22 cellular contexts compared by ENCODE assay signal in the genomic region with DNA sequence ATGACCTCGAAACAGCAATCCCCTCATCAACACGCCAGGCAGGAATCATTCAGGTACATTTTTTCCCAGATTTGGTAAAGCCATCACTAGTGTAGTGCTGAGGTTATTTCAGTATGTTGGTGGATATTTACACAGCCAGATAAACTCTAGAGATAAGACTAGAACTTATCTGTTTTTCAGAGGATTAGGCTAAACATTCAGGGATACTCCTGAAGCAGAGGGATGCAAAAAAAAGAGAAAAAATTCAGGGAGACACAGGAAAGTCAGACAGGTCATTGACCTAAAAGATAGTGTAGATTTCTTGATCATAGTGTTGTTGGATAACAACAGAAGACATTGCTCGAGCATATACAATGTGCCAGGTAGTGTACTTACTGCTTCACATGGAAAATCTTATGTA.
"Had no signal": no experiment of that assay in that cellular context is flagged by ENCODE, and none has a peak within 500 bp of the region (broad histone marks: within the 10 kb centered on the region; RNA-seq: fewer than 3 reads in every experiment).

No MANE protein-coding gene starts in this region.

- H3K4me1 Mint-ChIP-seq: activated naive CD4-positive, alpha-beta T cell treated with anti-CD3 and anti-CD28 coated beads, Interleukin-2, amount 10 ng/mL, durations not matched to agents 7 days and 5 days had no signal

- H3K36me3 ChIP-seq: SJSA1 had no signal

- H3K27me3 Mint-ChIP-seq: activated CD4-positive, alpha-beta memory T cell treated with anti-CD3 and anti-CD28 coated beads for 36 hours; activated naive CD4-positive, alpha-beta T cell treated with anti-CD3 and anti-CD28 coated beads, Interleukin-2, amount 10 ng/mL, durations not matched to agents 7 days and 5 days; activated T-cell treated with anti-CD3 and anti-CD28 coated beads, Interleukin-2, amount 50 U/mL, for 24 hours had no signal

- H3K9me3 ChIP-seq: SJSA1 had no signal

- H3K27ac ChIP-seq: brain microvascular endothelial cell, cardiac muscle cell, SJSA1 had no signal

- DNase-seq: activated CD4-positive, alpha-beta memory T cell treated with anti-CD3 and anti-CD28 coated beads for 36 hours; activated CD4-positive, alpha-beta T cell treated with anti-CD3 and anti-CD28 coated beads for 48 hours; activated CD4-positive, CD25-positive, alpha-beta regulatory T cell treated with anti-CD3 and anti-CD28 coated beads, Interleukin-2, amount 50 U/mL, for 72 hours; activated CD8-positive, alpha-beta memory T cell treated with anti-CD3 and anti-CD28 coated beads, Interleukin-2, amount 50 U/mL, for 48 hours; activated gamma-delta T cell; activated naive CD4-positive, alpha-beta T cell treated with anti-CD3 and anti-CD28 coated beads, Interleukin-2, amount 10 ng/mL, durations not matched to agents 7 days and 5 days; activated T-cell treated with anti-CD3 and anti-CD28 coated beads, Interleukin-2, amount 50 U/mL, for 24 hours; brain microvascular endothelial cell; Kasumi-1; KBM-7; NCI-H146; NCI-H187 treated with DMSO at 0.1 percent for 48 hours; NCI-H2081 treated with DMSO at 0.1 percent for 48 hours; NCI-H446; NCI-H524; PC-3; SHP77; SW 1271 had no signal

- ATAC-seq: PC-3, SK-N-SH treated with all-trans-retinoic acid at 6 μM for 48 hours had no signal

- H3K4me3 ChIP-seq: cardiac muscle cell, SJSA1 had no signal

- FAIRE-seq: RCC 7860 had no signal

- H3K4me3 Mint-ChIP-seq: activated CD4-positive, alpha-beta memory T cell treated with anti-CD3 and anti-CD28 coated beads for 36 hours; activated naive CD4-positive, alpha-beta T cell treated with anti-CD3 and anti-CD28 coated beads, Interleukin-2, amount 10 ng/mL, durations not matched to agents 7 days and 5 days; activated T-cell treated with anti-CD3 and anti-CD28 coated beads, Interleukin-2, amount 50 U/mL, for 24 hours had no signal

- H3K9me3 Mint-ChIP-seq: activated CD4-positive, alpha-beta memory T cell treated with anti-CD3 and anti-CD28 coated beads for 36 hours; activated naive CD4-positive, alpha-beta T cell treated with anti-CD3 and anti-CD28 coated beads, Interleukin-2, amount 10 ng/mL, durations not matched to agents 7 days and 5 days; activated T-cell treated with anti-CD3 and anti-CD28 coated beads, Interleukin-2, amount 50 U/mL, for 24 hours had no signal

- H3K27me3 ChIP-seq: brain microvascular endothelial cell, cardiac muscle cell, SJSA1 had no signal

- H3K27ac Mint-ChIP-seq: activated CD4-positive, alpha-beta memory T cell treated with anti-CD3 and anti-CD28 coated beads for 36 hours; activated naive CD4-positive, alpha-beta T cell treated with anti-CD3 and anti-CD28 coated beads, Interleukin-2, amount 10 ng/mL, durations not matched to agents 7 days and 5 days; activated T-cell treated with anti-CD3 and anti-CD28 coated beads, Interleukin-2, amount 50 U/mL, for 24 hours had no signal
